In genomic region chr4:126564283-126564854, GRCh38 we compare ENCODE assay signal across 1 cellular context.
TF ChIP-seq lines count a peak whose summit lies in the region.

No MANE protein-coding gene starts in this region.

TF ChIP-seq in HEK293, 187 proteins besides CTCF, POLR2A, EP300 and RAD21 (continued from another document):
- TF ChIP-seq PRDM4 (tag by site-specific recombination; IDR thresholded peaks at IDR 0.05) (no peak), ZNF280C (tag by site-specific recombination; IDR thresholded peaks at IDR 0.05) (no peak), ZNF121 (tag by site-specific recombination; IDR thresholded peaks at IDR 0.05) (no peak), ZBTB6 (tag by site-specific recombination; IDR thresholded peaks at IDR 0.05) (no peak), ZNF629 (tag by site-specific recombination; IDR thresholded peaks at IDR 0.05) (no peak), OSR2 (tag by site-specific recombination; IDR thresholded peaks at IDR 0.05) (peak; percentile 17; the same call in 1 of the 2 replicates)
